Comparison of ENCODE assay signal across 15 cellular contexts in genomic region chr2:128403814-128404708, GRCh38.
DNase-seq lines count a peak whose midpoint lies in the region; ATAC-seq and TF ChIP-seq lines count a peak whose summit lies in the region.
"Had no signal": no experiment of that assay in that cellular context is flagged by ENCODE, and none has a peak within 500 bp of the region (broad histone marks: within the 10 kb centered on the region; RNA-seq: fewer than 3 reads in every experiment).

No MANE protein-coding gene starts in this region.

- H3K4me1 ChIP-seq in right cardiac atrium (ENCODE audit: control insufficient read depth, insufficient read depth, low read length) (no peaks in the 10 kb centered on the region), endodermal cell (ENCODE audit: control insufficient read depth, insufficient read depth, low read length) (peaks cover 11% of the 10 kb centered on the region), SK-N-SH (ENCODE audit: control insufficient read depth in 1 of 2, insufficient read depth in 2 of 2, low read depth in 1 of 2, low read length in 1 of 2) (peaks cover 0 to 20% of the 10 kb centered on the region in 2 experiments; a peak in 1 of 4 replicates)

- H3K9me3 ChIP-seq in right cardiac atrium (ENCODE audit: control insufficient read depth, low read length) (no peaks in the 10 kb centered on the region), endodermal cell (ENCODE audit: control insufficient read depth, low read length) (peaks cover 4% of the 10 kb centered on the region), SK-N-SH (no peaks in the 10 kb centered on the region)

- H3K79me2 ChIP-seq in SK-N-SH (ENCODE audit: insufficient read depth): no peaks in the 10 kb centered on the region

- H3K9me2 ChIP-seq in SK-N-SH: no peaks in the 10 kb centered on the region

- no peaks in the 10 kb centered on the region for H4K20me1 ChIP-seq in SK-N-SH (ENCODE audit: insufficient read depth)

- no peak overlapping the region for H3K27ac ChIP-seq in right cardiac atrium (ENCODE audit: low read length)
- no peak overlapping the region for H3K27ac ChIP-seq in endodermal cell (ENCODE audit: low read depth, low read length)
- H3K27ac ChIP-seq in SK-N-SH (ENCODE audit: low read depth in 2 of 2, low read length in 1 of 2): no peak overlapping the region
- H3K27ac ChIP-seq: KMS-11 had no signal

- H3K9me3 Mint-ChIP-seq in endodermal cell: peaks cover 2% of the 10 kb centered on the region

- DNase-seq in cardiac septum (ENCODE audit: low spot score): peak; percentile 41
- no peak for DNase-seq in right cardiac atrium
- DNase-seq in endodermal cell: peak; percentile 24
- peak; percentile 18 for DNase-seq in sciatic nerve (ENCODE audit: low spot score)
- no peak for DNase-seq in SK-N-SH
- DNase-seq in NCI-H2196 (lab: John Stamatoyannopoulos, UW; ENCODE audit: unreplicated experiment): no peak
- no peak for DNase-seq in SKM-1 treated with dmso at 0.1 percent for 144 hours (lab: John Stamatoyannopoulos, UW; ENCODE audit: unreplicated experiment)
- DNase-seq in G401 (ENCODE audit: low spot score): no peak
- DNase-seq: CD4-positive, alpha-beta memory T cell; DMS153; NCI-H1417 treated with DMSO at 0.1 percent for 48 hours; NCI-H187 treated with DMSO at 0.1 percent for 48 hours; NCI-H526 had no signal

- peaks cover 3% of the 10 kb centered on the region for H3K36me3 Mint-ChIP-seq in endodermal cell (ENCODE audit: low read depth)
- H3K36me3 Mint-ChIP-seq: CD4-positive, alpha-beta memory T cell had no signal

- WGBS in right cardiac atrium: 90% methylated on average over 5 of the region's 5 CpGs
- WGBS in endodermal cell (ENCODE audit: insufficient coverage in 1 of 2, insufficient read length in 1 of 2), 2 experiments: 96 to 97% methylated on average over 4 to 5 of the region's 5 CpGs
- WGBS in SK-N-SH (ENCODE audit: low lambda C conversion rate): 41% methylated on average over 5 of the region's 5 CpGs

- H3K4me3 Mint-ChIP-seq in endodermal cell: no peak overlapping the region

- H2AFZ ChIP-seq in SK-N-SH (ENCODE audit: low read depth): no peak overlapping the region

- POLR2A ChIA-PET in SK-N-SH (lab: Yijun Ruan, JAX): no interaction called here

- peaks cover 38% of the 10 kb centered on the region for H3K4me1 Mint-ChIP-seq in endodermal cell
- H3K4me1 Mint-ChIP-seq: CD4-positive, alpha-beta memory T cell had no signal

- no peak for TF ChIP-seq EP300 in SK-N-SH (IDR thresholded peaks at IDR 0.05; ENCODE audit: borderline replicate concordance in 1 of 2, low read depth in 1 of 2, low read length in 1 of 2)

- H3K9ac ChIP-seq in endodermal cell (ENCODE audit: extremely low read depth, low read length, poor library complexity, severe bottlenecking) (no peak overlapping the region), SK-N-SH (no peak overlapping the region)
- H3K9ac ChIP-seq: KMS-11 had no signal

- no peaks in the 10 kb centered on the region for H3K27me3 ChIP-seq in right cardiac atrium (ENCODE audit: control insufficient read depth, insufficient read depth)
- H3K27me3 ChIP-seq in endodermal cell (ENCODE audit: control insufficient read depth, insufficient read depth, low read length, poor library complexity, severe bottlenecking): no peaks in the 10 kb centered on the region
- no peaks in the 10 kb centered on the region for H3K27me3 ChIP-seq in SK-N-SH (ENCODE audit: insufficient read depth)

- no peaks in the 10 kb centered on the region for H3F3A ChIP-seq in SK-N-SH (replicated peaks; ENCODE audit: insufficient read depth)

- TF ChIP-seq CTCF in endodermal cell (conservative IDR thresholded peaks at IDR 0.05): no peak
- TF ChIP-seq CTCF in SK-N-SH (IDR thresholded peaks at IDR 0.05): no peak

- CTCF ChIA-PET in SK-N-SH (lab: Yijun Ruan, JAX): interaction anchor here (0.8 kb wide), 1 partner anchor 23 kb away, joined by 3 read pairs; no protein-coding TSS in a partner anchor

- H3K27ac Mint-ChIP-seq in endodermal cell: no peak overlapping the region
- H3K27ac Mint-ChIP-seq: CD4-positive, alpha-beta memory T cell had no signal

- peaks cover 30% of the 10 kb centered on the region for H3K27me3 Mint-ChIP-seq in endodermal cell (ENCODE audit: insufficient read depth)

- intact Hi-C loops in cardiac septum (cut with DNase I) (no loop called here), right cardiac atrium (cut with DNase I) (no loop called here), sciatic nerve (cut with DNase I) (no loop called here)

- H3K4me3 ChIP-seq in right cardiac atrium (ENCODE audit: low read length) (no peak overlapping the region), endodermal cell (ENCODE audit: low read length) (no peak overlapping the region), SK-N-SH (ENCODE audit: low read depth in 2 of 2, low read length in 1 of 2) (no peak overlapping the region)
- H3K4me3 ChIP-seq: GM12878 had no signal

- H3K4me2 ChIP-seq in SK-N-SH: no peak overlapping the region
- H3K4me2 ChIP-seq: KMS-11 had no signal

- no peak for ATAC-seq in right cardiac atrium
- no peak for ATAC-seq in sciatic nerve

- H3K36me3 ChIP-seq in endodermal cell (ENCODE audit: control insufficient read depth, insufficient read depth, low read length) (no peaks in the 10 kb centered on the region), SK-N-SH (replicated peaks in 1 of 2; ENCODE audit: control insufficient read depth in 1 of 2, insufficient read depth in 2 of 2, low read length in 1 of 2) (no peaks in the 10 kb centered on the region)

- in situ Hi-C loops in G401 (cut with HindIII; ENCODE audit: low sequenced_read_pairs): no loop called here

- TF ChIP-seq RAD21 in SK-N-SH (IDR thresholded peaks at IDR 0.05; ENCODE audit: low read length): no peak

TF ChIP-seq in SK-N-SH, 30 proteins besides CTCF, POLR2A, EP300 and RAD21 (continues in another document):
- TF ChIP-seq ZBTB33 (IDR thresholded peaks at IDR 0.05; ENCODE audit: borderline replicate concordance, low read depth) (no peak), TEAD4 (IDR thresholded peaks at IDR 0.05; ENCODE audit: borderline replicate concordance, insufficient read depth) (no peak), MAX (IDR thresholded peaks at IDR 0.05; ENCODE audit: low read depth) (no peak), RXRA (IDR thresholded peaks at IDR 0.05; ENCODE audit: borderline replicate concordance, low read depth) (no peak), GATA2 (CRISPR knock-in tag; IDR thresholded peaks at IDR 0.05) (no peak), SIN3A (IDR thresholded peaks at IDR 0.05; ENCODE audit: borderline replicate concordance, low read depth, low read length) (no peak), REST (IDR thresholded peaks at IDR 0.05; ENCODE audit: low read depth, low read length) (no peak), SMC3 (IDR thresholded peaks at IDR 0.05; ENCODE audit: low read depth, low read length) (no peak), NRF1 (IDR thresholded peaks at IDR 0.05; ENCODE audit: low read depth, low read length) (no peak), USF1 (IDR thresholded peaks at IDR 0.05; ENCODE audit: borderline replicate concordance, low read depth) (no peak), EZH2phosphoT487 (IDR thresholded peaks at IDR 0.05; ENCODE audit: borderline replicate concordance, low read depth) (no peak), RFX5 (IDR thresholded peaks at IDR 0.05; ENCODE audit: low read length) (no peak)

Comparison
In these comparisons a context has a peak if more than half of its experiments do, and no peak if none do; other contexts are left out.
1. DNase-seq: peak in cardiac septum (single experiment), endodermal cell (single experiment) and sciatic nerve (single experiment); none in right cardiac atrium (0 of 3), SK-N-SH (single experiment), NCI-H2196 (single experiment), SKM-1 treated with dmso at 0.1 percent for 144 hours (single experiment) and G401 (single experiment).